21 cellular contexts compared by ENCODE assay signal in genomic region chr17:18145811-18146210, GRCh38.
"Had no signal": no experiment of that assay in that cellular context is flagged by ENCODE, and none has a peak within 500 bp of the region (broad histone marks: within the 10 kb centered on the region; RNA-seq: fewer than 3 reads in every experiment).

No MANE protein-coding gene starts in this region.

- H3K36me3 Mint-ChIP-seq: immature natural killer cell, mesothelial cell of epicardium had no signal

- H3K9me3 ChIP-seq: colonic mucosa, esophagus muscularis mucosa, gastroesophageal sphincter, heart left ventricle, left lung, lower lobe of right lung, mucosa of descending colon had no signal

- H3K4me3 ChIP-seq: colonic mucosa, esophagus muscularis mucosa, gastroesophageal sphincter, heart left ventricle, hepatocyte, left lung, lower lobe of right lung, mucosa of descending colon had no signal

- FAIRE-seq: endothelial cell of umbilical vein, frontal cortex had no signal

- H3K9me3 Mint-ChIP-seq: dendritic cell treated with granulocyte-macrophage colony-stimulating factor and Interleukin-4, amounts not matched to agents 40 ng/mL and 50 ng/mL, for 4 days; immature natural killer cell; mesothelial cell of epicardium had no signal

- DNase-seq: colonic mucosa; cortex of kidney; effector memory CD4-positive, alpha-beta T cell; foreskin keratinocyte; heart left ventricle; hypothalamus; immature natural killer cell; islet precursor cell; left cardiac atrium; left lung; left ventricle myocardium superior; lower lobe of right lung; mesenchymal stem cell; mucosa of descending colon had no signal

- H3K27ac ChIP-seq: colonic mucosa, esophagus muscularis mucosa, foreskin keratinocyte, gastroesophageal sphincter, heart left ventricle, hepatocyte, left lung, lower lobe of right lung had no signal

- H3K4me1 ChIP-seq: colonic mucosa, foreskin keratinocyte, left lung, lower lobe of right lung had no signal

- H3K27ac Mint-ChIP-seq: mesothelial cell of epicardium had no signal

- H3K4me3 Mint-ChIP-seq: dendritic cell treated with granulocyte-macrophage colony-stimulating factor and Interleukin-4, amounts not matched to agents 40 ng/mL and 50 ng/mL, for 4 days; immature natural killer cell; mesothelial cell of epicardium had no signal

- H3K36me3 ChIP-seq: colonic mucosa, esophagus muscularis mucosa, heart left ventricle, left lung, lower lobe of right lung had no signal

- ATAC-seq: foreskin keratinocyte, gastroesophageal sphincter, heart left ventricle, left cardiac atrium, left lung, left ventricle myocardium superior, lower lobe of right lung, mucosa of descending colon had no signal
